ENCODE assay signal across 10 cellular contexts in genomic region chr3:188362405-188362831, GRCh38.
DNase-seq lines count a peak whose midpoint lies in the region; ATAC-seq and TF ChIP-seq lines count a peak whose summit lies in the region.
"Had no signal": no experiment of that assay in that cellular context is flagged by ENCODE, and none has a peak within 500 bp of the region (broad histone marks: within the 10 kb centered on the region; RNA-seq: fewer than 3 reads in every experiment).

No MANE protein-coding gene starts in this region.

- intact Hi-C loops in CD4-positive, alpha-beta memory T cell (cut with micrococcal nuclease) = no loop called here
- intact Hi-C loops in posterior cingulate gyrus (cut with DNase I) = no loop called here

- H4K20me1 ChIP-seq in Loucy (ENCODE audit: insufficient read depth, low read length, poor library complexity, severe bottlenecking) = no peaks in the 10 kb centered on the region

- peaks cover 6% of the 10 kb centered on the region; the same call in 1 of the 2 replicates for H3K79me2 ChIP-seq in Loucy (ENCODE audit: insufficient read depth, low read length)

- CTCF ChIA-PET in CD4-positive, alpha-beta memory T cell (lab: Charles Lee; ENCODE audit: partially characterized antibody) = interaction anchor here (0.8 kb wide), 1 partner anchor 23 kb away, joined by 3 read pairs; no protein-coding TSS in a partner anchor

- H3K4me3 Mint-ChIP-seq in CD4-positive, alpha-beta memory T cell = peak overlapping the region in 4 of 8 donors; percentile 22 to 38 (median 30)
- H3K4me3 Mint-ChIP-seq in chondrocyte (ENCODE audit: unreplicated experiment) (no peak overlapping the region), nephron progenitor cell (no peak overlapping the region)

- DNase-seq in CD4-positive, alpha-beta memory T cell = peak in 2 of 5 donors; percentile 13 to 18
- DNase-seq in chondrocyte (ENCODE audit: low spot score) = no peak
- DNase-seq in nephron progenitor cell = no peak
- no peak for DNase-seq in posterior cingulate gyrus
- DNase-seq in occipital lobe (lab: John Stamatoyannopoulos, UW) = no peak
- DNase-seq: testis had no signal

- no peaks in the 10 kb centered on the region for H3K9me2 ChIP-seq in Loucy (replicated peaks; ENCODE audit: low read depth, low read length)

- ATAC-seq in GM18907 (IDR thresholded peaks at IDR 0.05; ENCODE audit: unreplicated experiment) = no peak
- ATAC-seq in HG03280 (IDR thresholded peaks at IDR 0.05; ENCODE audit: unreplicated experiment) = no peak

- peaks cover 22% of the 10 kb centered on the region for H3K4me1 ChIP-seq in CD4-positive, alpha-beta memory T cell (ENCODE audit: insufficient read depth, low read length)
- peaks cover 38% of the 10 kb centered on the region for H3K4me1 ChIP-seq in Loucy (ENCODE audit: insufficient read depth, low read length, poor library complexity, severe bottlenecking)
- H3K4me1 ChIP-seq: testis had no signal

- H3K9me3 Mint-ChIP-seq in CD4-positive, alpha-beta memory T cell = no peaks in the 10 kb centered on the region
- no peaks in the 10 kb centered on the region for H3K9me3 Mint-ChIP-seq in chondrocyte (ENCODE audit: low read depth)
- H3K9me3 Mint-ChIP-seq in nephron progenitor cell = no peaks in the 10 kb centered on the region
- H3K9me3 Mint-ChIP-seq: IgD-negative memory B cell had no signal

- H3K27me3 ChIP-seq in CD4-positive, alpha-beta memory T cell (ENCODE audit: insufficient read depth, low read length) = no peaks in the 10 kb centered on the region
- no peaks in the 10 kb centered on the region for H3K27me3 ChIP-seq in Loucy (ENCODE audit: insufficient read depth, low read length, poor library complexity, severe bottlenecking)
- H3K27me3 ChIP-seq: testis had no signal

- H3F3A ChIP-seq in Loucy (ENCODE audit: low read depth) = no peaks in the 10 kb centered on the region

- TF ChIP-seq CTCF in Loucy (conservative IDR thresholded peaks at IDR 0.05; ENCODE audit: low read length) (peak; percentile 47), chondrocyte (IDR thresholded peaks at IDR 0.05) (peak; percentile 35), nephron progenitor cell (IDR thresholded peaks at IDR 0.05) (no peak)

- POLR2A ChIA-PET in CD4-positive, alpha-beta memory T cell (lab: Charles Lee; ENCODE audit: partially characterized antibody) = no interaction called here

- H3K4me2 ChIP-seq in Loucy (ENCODE audit: low read depth, low read length, poor library complexity, severe bottlenecking) = peak overlapping the region; percentile 4

- H3K36me3 ChIP-seq in CD4-positive, alpha-beta memory T cell (ENCODE audit: insufficient read depth, low read length) = no peaks in the 10 kb centered on the region
- no peaks in the 10 kb centered on the region for H3K36me3 ChIP-seq in Loucy (ENCODE audit: insufficient read depth, low read length)

- H3K36me3 Mint-ChIP-seq in CD4-positive, alpha-beta memory T cell = peaks cover 0 to 19% of the 10 kb centered on the region in 2 donors
- peaks cover 3% of the 10 kb centered on the region for H3K36me3 Mint-ChIP-seq in chondrocyte (ENCODE audit: low read depth)
- H3K36me3 Mint-ChIP-seq in nephron progenitor cell (ENCODE audit: low read depth) = peaks cover 4% of the 10 kb centered on the region

- H3K27me3 Mint-ChIP-seq in CD4-positive, alpha-beta memory T cell = no peaks in the 10 kb centered on the region
- no peaks in the 10 kb centered on the region for H3K27me3 Mint-ChIP-seq in chondrocyte (ENCODE audit: low read depth)
- H3K27me3 Mint-ChIP-seq in nephron progenitor cell (ENCODE audit: low read depth, poor library complexity) = no peaks in the 10 kb centered on the region
- H3K27me3 Mint-ChIP-seq: IgD-negative memory B cell had no signal

- no peak overlapping the region for H3K27ac ChIP-seq in CD4-positive, alpha-beta memory T cell (ENCODE audit: low read depth, low read length)
- H3K27ac ChIP-seq: testis had no signal

- H3K9me3 ChIP-seq in CD4-positive, alpha-beta memory T cell (ENCODE audit: control insufficient read depth in 1 of 2, low read length in 2 of 2) = no peaks in the 10 kb centered on the region
- no peaks in the 10 kb centered on the region for H3K9me3 ChIP-seq in Loucy (ENCODE audit: insufficient read depth, low read depth, low read length)
- H3K9me3 ChIP-seq: testis had no signal

- H3K4me1 Mint-ChIP-seq in CD4-positive, alpha-beta memory T cell = peaks cover 40 to 54% (median 49%) of the 10 kb centered on the region in 4 donors
- peaks cover 49% of the 10 kb centered on the region for H3K4me1 Mint-ChIP-seq in chondrocyte (ENCODE audit: low read depth)
- H3K4me1 Mint-ChIP-seq in nephron progenitor cell = peaks cover 49% of the 10 kb centered on the region

- no peak overlapping the region for H2AFZ ChIP-seq in Loucy (ENCODE audit: low read length)

- H3K27ac Mint-ChIP-seq in CD4-positive, alpha-beta memory T cell = peak overlapping the region in 4 of 7 donors; percentile 0 to 72 (median 19)
- H3K27ac Mint-ChIP-seq in chondrocyte (ENCODE audit: unreplicated experiment) (peak overlapping the region; percentile 50), nephron progenitor cell (peak overlapping the region; percentile 80)

- no peak overlapping the region for H3K4me3 ChIP-seq in CD4-positive, alpha-beta memory T cell (ENCODE audit: low read length in 2 of 2)
- H3K4me3 ChIP-seq in Loucy (ENCODE audit: low read length, poor library complexity, severe bottlenecking) = no peak overlapping the region
- H3K4me3 ChIP-seq: testis had no signal

- H3K9ac ChIP-seq in Loucy (ENCODE audit: low read depth, low read length, poor library complexity, severe bottlenecking) = no peak overlapping the region

Comparison
In these comparisons a context has a peak if more than half of its experiments do, and no peak if none do; other contexts are left out.
1. H3K27ac Mint-ChIP-seq: peak in every context shown above with its lines; median percentile 80 in nephron progenitor cell; 50 in chondrocyte; 19 in CD4-positive, alpha-beta memory T cell.